In genomic region chr12:51011960-51012359, GRCh38 we compare ENCODE assay signal across 2 cellular contexts.
TF ChIP-seq lines count a peak whose summit lies in the region.

No MANE protein-coding gene starts in this region.

TF ChIP-seq in SK-N-SH treated with all-trans-retinoic acid at 6 μM for 48 hours, 23 proteins besides CTCF, POLR2A, EP300 and RAD21 (continued from another document):
- no peak for TF ChIP-seq CSRNP3 (CRISPR knock-in tag; IDR thresholded peaks at IDR 0.05)

TF ChIP-seq in SK-N-SH, 30 proteins besides CTCF, POLR2A, EP300 and RAD21 (continued from another document):
- TF ChIP-seq MAX (IDR thresholded peaks at IDR 0.05; ENCODE audit: low read depth) (no peak), GATA2 (CRISPR knock-in tag; IDR thresholded peaks at IDR 0.05) (no peak), NFIC (IDR thresholded peaks at IDR 0.05; ENCODE audit: borderline replicate concordance) (no peak)
